In the genomic region with DNA sequence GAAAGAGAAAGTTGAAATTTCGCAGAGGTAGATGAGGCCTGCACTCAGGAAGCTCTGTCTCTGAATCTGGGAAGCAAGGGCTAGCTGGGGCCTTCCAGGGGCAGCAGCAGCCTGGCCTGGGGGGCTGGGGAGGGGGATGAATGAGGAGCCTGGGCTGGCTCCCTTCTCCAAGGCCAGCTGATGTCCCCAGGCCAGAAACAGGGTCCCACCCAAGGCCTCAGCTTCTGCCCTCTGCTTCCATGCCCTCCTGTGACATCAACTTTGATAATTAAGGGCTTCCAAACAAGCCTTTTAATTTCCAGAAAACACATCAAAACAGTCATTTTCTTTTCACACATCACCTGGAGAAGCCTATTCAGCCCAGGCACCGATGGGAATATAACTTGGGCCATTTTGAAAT, we compare ENCODE assay signal across 1 cellular context.
A peak's percentile ranks its signal among the peaks of the same experiment; 100 is the strongest.
TF ChIP-seq lines count a peak whose summit lies in the region.

No MANE protein-coding gene starts in this region.

TF ChIP-seq in H1, 55 proteins besides CTCF, POLR2A, EP300 and RAD21:
- TF ChIP-seq EZH2 (IDR thresholded peaks at IDR 0.05; ENCODE audit: low read depth, low read length, severe bottlenecking) (no peak), KDM4A (IDR thresholded peaks at IDR 0.05; ENCODE audit: low read depth, low read length, severe bottlenecking) (no peak), SP1 (IDR thresholded peaks at IDR 0.05; ENCODE audit: low read depth, low read length) (no peak), CBX8 (IDR thresholded peaks at IDR 0.05; ENCODE audit: borderline replicate concordance, low read depth, low read length) (peak; percentile 71; the same call in 1 of the 2 replicates)
